8 cellular contexts compared by ENCODE assay signal in the genomic region with DNA sequence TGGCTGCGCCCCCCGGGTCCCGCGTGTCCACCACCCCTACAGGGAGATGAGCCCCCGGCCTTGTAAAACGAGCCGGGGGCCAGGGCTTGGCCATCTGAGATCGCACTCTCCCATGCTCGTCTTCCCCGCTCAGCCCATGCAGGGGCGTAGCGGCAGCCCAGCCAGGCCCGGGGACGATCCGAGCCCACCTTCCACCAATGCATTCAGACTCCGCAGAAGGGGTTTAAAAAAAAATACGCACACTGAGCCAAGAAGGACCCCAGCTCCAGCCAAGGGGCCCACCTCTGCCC. TPM values are rescaled to one million over a fixed set of nuclear protein-coding genes. Genes with fewer than 3 reads are reported as not detected.
DNase-seq lines count a peak whose midpoint lies in the region; ATAC-seq and TF ChIP-seq lines count a peak whose summit lies in the region.

No MANE protein-coding gene starts in this region.

- peak overlapping the region; percentile 58 for H3K27ac ChIP-seq in KOPT-K1 (ENCODE audit: low read depth, low read length, poor library complexity, severe bottlenecking)
- H3K27ac ChIP-seq in ovary, result peak overlapping the region; percentile 73 to 89

- no peaks in the 10 kb centered on the region for H3K9me3 ChIP-seq in KOPT-K1 (ENCODE audit: insufficient read depth, low read length, poor library complexity, severe bottlenecking)
- no peaks in the 10 kb centered on the region for H3K9me3 ChIP-seq in ovary

- TF ChIP-seq CTCF in GM12865 (IDR thresholded peaks at IDR 0.05; ENCODE audit: insufficient read depth, low read depth, low read length, missing control alignments) (no peak), ovary (IDR thresholded peaks at IDR 0.05) (no peak)

- H3K4me1 ChIP-seq in ovary (ENCODE audit: insufficient read depth), result peaks cover 3% of the 10 kb centered on the region

- 0 to 4% (median 0%) methylated on average over 17 of the region's 17 CpGs for WGBS in ovary, 3 donors

- no peaks in the 10 kb centered on the region for H3K36me3 ChIP-seq in KOPT-K1 (ENCODE audit: insufficient read depth, low read length)
- H3K36me3 ChIP-seq in ovary, result no peaks in the 10 kb centered on the region

- H3K27me3 ChIP-seq in ovary, result no peaks in the 10 kb centered on the region

- no peak for TF ChIP-seq EP300 in ovary (IDR thresholded peaks at IDR 0.05)

- ATAC-seq in GM21737 (IDR thresholded peaks at IDR 0.05; ENCODE audit: unreplicated experiment), result peak; percentile 14

- DNase-seq in GM12865 (ENCODE audit: low read depth) (peak; percentile 16), activated gamma-delta T cell treated with Interleukin-2 at 50 U/mL for 16 hours (peak; percentile 25), head of caudate nucleus (peak in 39 of 42 donors; percentile 12 to 80 (median 59)), ovary (peak; percentile 45 to 74 (median 60)), NOMO-1 treated with DMSO at 0.1 percent for 48 hours (lab: John Stamatoyannopoulos, UW; ENCODE audit: unreplicated experiment) (no peak), HuH-7 (ENCODE audit: low spot score) (no peak)

- TF ChIP-seq POLR2A in ovary (IDR thresholded peaks at IDR 0.05), result no peak

- intact Hi-C loops in head of caudate nucleus (cut with DNase I), result loop anchor here (10.0 kb wide), 1 partner anchor 490 kb away; no protein-coding TSS in a partner anchor
- intact Hi-C loops in ovary (cut with DNase I), result loop anchor here in 3 of 4 donors (1.0 to 5.0 kb wide), 3 partner anchors 68 to 73 kb away; partner anchors contain the start of gene FBXO9 (in 2 of the 3)

- H3K4me3 ChIP-seq in GM12865 (ENCODE audit: low read depth, low read length) (peak overlapping the region; percentile 88), ovary (peak overlapping the region; percentile 82)

RNA-seq across cellular contexts. Expression of gene GSTA4, which starts 0.3 kb away (rescaled TPM):
- total RNA-seq in ovary, result 10 to 100 TPM; 23.0 to 36.7 (median 29.8) TPM
- 100 to 1,000 TPM in 1 of 2 donors, 10 to 100 TPM in 1; 45.6 to 309 TPM for polyA plus RNA-seq in ovary

Comparison
In these comparisons a context has a peak if more than half of its experiments do, and no peak if none do; other contexts are left out.
1. DNase-seq: peak in GM12865 (single experiment), activated gamma-delta T cell treated with Interleukin-2 at 50 U/mL for 16 hours (single experiment), head of caudate nucleus (39 of 42) and ovary (5 of 5); none in NOMO-1 treated with DMSO at 0.1 percent for 48 hours (single experiment) and HuH-7 (single experiment).